Comparison of ENCODE assay signal across 8 cellular contexts in genomic region chr1:230067441-230067870, GRCh38. TPM values are rescaled to one million over a fixed set of nuclear protein-coding genes. Genes with fewer than 3 reads are reported as not detected.
DNase-seq lines count a peak whose midpoint lies in the region; FAIRE-seq and TF ChIP-seq lines count a peak whose summit lies in the region.

No MANE protein-coding gene starts in this region.

- no peak overlapping the region for H2BK120ac ChIP-seq in H9 (ENCODE audit: low read depth, low read length, poor library complexity, severe bottlenecking)

- peak overlapping the region; percentile 81 for H3K14ac ChIP-seq in H9 (ENCODE audit: insufficient read depth, low read length)

- peaks cover 17% of the 10 kb centered on the region; the same call in 1 of the 2 replicates for H3K79me2 ChIP-seq in H9 (ENCODE audit: insufficient read depth, low read length)

- no peak overlapping the region for H2AFZ ChIP-seq in H9 (ENCODE audit: low read length)

- TF ChIP-seq CTCF in H9 (conservative IDR thresholded peaks at IDR 0.05) (no peak), brain microvascular endothelial cell (IDR thresholded peaks at IDR 0.05; ENCODE audit: low read depth, low read length, missing control alignments) (no peak)

- no peak overlapping the region for H3T11ph ChIP-seq in H9 (ENCODE audit: low read length)

- no peak for FAIRE-seq in small intestine (lab: Jason Lieb, UNC)

- no peak overlapping the region for H3K18ac ChIP-seq in H9 (ENCODE audit: insufficient read length, low read depth, low read length)

- H3K27me3 Mint-ChIP-seq in H9 (ENCODE audit: low read depth) = peaks cover 11% of the 10 kb centered on the region

- H3K4me2 ChIP-seq in H9 (ENCODE audit: insufficient read depth, insufficient read length, low read length) = peak overlapping the region; percentile 89

- H3K36me3 Mint-ChIP-seq in H9 (ENCODE audit: insufficient read depth in 1 of 3, low read depth in 3 of 3) = peaks cover 0 to 2% (median 0%) of the 10 kb centered on the region in 3 experiments; a peak in 4 of 7 replicates

- DNase-seq in NCI-H2227 (lab: John Stamatoyannopoulos, UW; ENCODE audit: unreplicated experiment) = peak; percentile 47
- DNase-seq in NCI-H2227 treated with DMSO at 0.1 percent for 48 hours (lab: John Stamatoyannopoulos, UW) = no peak
- no peak for DNase-seq in H9
- DNase-seq in NCI-H69 (lab: John Stamatoyannopoulos, UW) = peak; percentile 55
- DNase-seq in brain microvascular endothelial cell = no peak
- peak; percentile 36 for DNase-seq in inferior parietal cortex (ENCODE audit: extremely low spot score)
- peak; percentile 43 for DNase-seq in small intestine
- DNase-seq in NCI-H1436 (lab: John Stamatoyannopoulos, UW) = no peak

- H4K5ac ChIP-seq in H9 (ENCODE audit: insufficient read length, low read depth, low read length) = no peak overlapping the region

- H3K9me3 ChIP-seq in H9 (ENCODE audit: control insufficient read depth, low read depth, low read length) = no peaks in the 10 kb centered on the region
- H3K9me3 ChIP-seq in small intestine (ENCODE audit: control insufficient read depth, low read depth) = no peaks in the 10 kb centered on the region

- H2BK20ac ChIP-seq in H9 (ENCODE audit: low read depth, low read length, poor library complexity, severe bottlenecking) = no peak overlapping the region

- H2BK5ac ChIP-seq in H9 (ENCODE audit: insufficient read length, low read length) = no peak overlapping the region

- no peak overlapping the region for H3K56ac ChIP-seq in H9 (ENCODE audit: insufficient read length, low read depth, low read length)

- WGBS in H9 (ENCODE audit: extremely low coverage, insufficient read length, low lambda C conversion rate) = no CpG with 5 or more reads among the region's 41 CpGs
- 0 to 1% (median 0%) methylated on average over 17 to 41 of the region's 41 CpGs for WGBS in small intestine, 3 donors

- in situ Hi-C loops in brain microvascular endothelial cell (cut with HindIII; ENCODE audit: low pct_ligation_motif_present, low sequenced_read_pairs) = no loop called here

- H2BK15ac ChIP-seq in H9 (ENCODE audit: low read depth, low read length) = no peak overlapping the region

- peaks cover 5% of the 10 kb centered on the region; the same call in 1 of the 2 replicates for H3K27me3 ChIP-seq in H9 (ENCODE audit: insufficient read depth, low read length)
- H3K27me3 ChIP-seq in brain microvascular endothelial cell (replicated peaks) = no peaks in the 10 kb centered on the region
- no peaks in the 10 kb centered on the region for H3K27me3 ChIP-seq in small intestine (ENCODE audit: control insufficient read depth in 2 of 2, insufficient read depth in 2 of 2, low read length in 2 of 2)

- H3K9me3 Mint-ChIP-seq in H9 = peaks cover 2 to 3% of the 10 kb centered on the region in 2 experiments; a peak in 4 of 5 replicates

- peak overlapping the region in 1 of 3 experiments; percentile 91; a peak in 2 of 7 replicates for H3K27ac Mint-ChIP-seq in H9

- H4K8ac ChIP-seq in H9 (replicated peaks; ENCODE audit: insufficient read length, low read depth, low read length) = no peak overlapping the region

- H4K91ac ChIP-seq in H9 (ENCODE audit: insufficient read length, low read depth, low read length) = no peak overlapping the region

- H3K4me1 Mint-ChIP-seq in H9 = peaks cover 32 to 33% of the 10 kb centered on the region in 2 experiments

- peaks cover 6% of the 10 kb centered on the region for H3K4me1 ChIP-seq in H9 (ENCODE audit: insufficient read depth, low read length)
- peaks cover 1 to 12% of the 10 kb centered on the region in 2 donors for H3K4me1 ChIP-seq in small intestine (ENCODE audit: control insufficient read depth in 2 of 2, insufficient read depth in 1 of 2, low read depth in 1 of 2, low read length in 1 of 2)

- no peak overlapping the region for H2AK5ac ChIP-seq in H9 (ENCODE audit: insufficient read length, low read length)

- peak overlapping the region; percentile 30 for H3K9ac ChIP-seq in H9 (ENCODE audit: extremely low read depth, insufficient read length, low read length)

- H3K36me3 ChIP-seq in brain microvascular endothelial cell (replicated peaks) = no peaks in the 10 kb centered on the region
- no peaks in the 10 kb centered on the region for H3K36me3 ChIP-seq in small intestine (ENCODE audit: control insufficient read depth in 2 of 2, insufficient read depth in 2 of 2, low read length in 2 of 2)

- H3K4me3 ChIP-seq in brain microvascular endothelial cell (ENCODE audit: low read depth, low read length) (peak overlapping the region; percentile 87), small intestine (ENCODE audit: low read depth in 1 of 2, low read length in 2 of 2) (peak overlapping the region; percentile 94 to 96)

- H2BK12ac ChIP-seq in H9 (ENCODE audit: insufficient read length, low read depth, low read length) = no peak overlapping the region

- H3K27ac ChIP-seq in H9 (ENCODE audit: insufficient read length, low read depth, low read length) = no peak overlapping the region
- H3K27ac ChIP-seq in brain microvascular endothelial cell = peak overlapping the region; percentile 83
- peak overlapping the region; percentile 79 to 92 for H3K27ac ChIP-seq in small intestine (ENCODE audit: low read depth in 1 of 2, low read length in 1 of 2)

- no peaks in the 10 kb centered on the region for H4K20me1 ChIP-seq in H9 (ENCODE audit: control insufficient read depth, insufficient read depth, insufficient read length)

- H3K23ac ChIP-seq in H9 (ENCODE audit: insufficient read length, low read depth, low read length) = no peak overlapping the region

- peak overlapping the region; percentile 89 to 93 for H3K4me3 Mint-ChIP-seq in H9

- peaks cover 2% of the 10 kb centered on the region for H3K79me1 ChIP-seq in H9 (ENCODE audit: insufficient read depth, low read depth, low read length, poor library complexity, severe bottlenecking)

- H3K23me2 ChIP-seq in H9 (ENCODE audit: insufficient read length, low read depth, low read length, poor library complexity, severe bottlenecking) = peaks cover 18% of the 10 kb centered on the region

- H3K4ac ChIP-seq in H9 (ENCODE audit: low read depth, low read length) = no peak overlapping the region

RNA-seq across cellular contexts. Expression of gene GALNT2, which starts 0.4 kb away (rescaled TPM):
- 56.1 and 57.6 TPM in 2 replicates for total RNA-seq in H9 (2021)
- polyA plus RNA-seq in small intestine = 10 to 100 TPM; 10.8 to 33.9 (median 12.7) TPM

Comparison
In these comparisons a context has a peak if more than half of its experiments do, and no peak if none do; other contexts are left out.
1. DNase-seq: peak in NCI-H2227 (single experiment), NCI-H69 (single experiment), inferior parietal cortex (single experiment) and small intestine (single experiment); none in NCI-H2227 treated with DMSO at 0.1 percent for 48 hours (single experiment), H9 (single experiment), brain microvascular endothelial cell (single experiment) and NCI-H1436 (single experiment).